Comparison of ENCODE assay signal across 1 cellular context in the genomic region with DNA sequence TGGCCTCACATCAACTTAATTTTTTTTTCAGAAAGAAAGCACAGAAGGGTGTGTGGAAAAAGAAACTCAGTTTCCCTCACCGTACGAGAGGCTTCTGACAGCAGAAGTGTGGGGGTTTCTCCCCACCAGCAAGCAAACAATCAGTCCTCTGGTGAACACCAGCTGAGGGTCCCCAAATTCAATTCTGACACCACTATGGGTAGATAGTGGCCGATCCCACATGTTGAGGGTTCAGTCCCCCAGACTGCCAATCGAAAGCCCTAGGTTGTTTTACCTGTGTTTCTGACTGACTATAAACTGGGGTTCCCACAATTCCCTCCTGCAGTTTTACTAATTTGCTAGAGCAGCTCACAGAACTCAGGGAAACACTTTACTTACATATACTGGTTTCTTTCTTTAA.
TF ChIP-seq lines count a peak whose summit lies in the region.

No MANE protein-coding gene starts in this region.

TF ChIP-seq in endothelial cell of umbilical vein, 7 proteins besides CTCF, POLR2A, EP300 and RAD21:
- TF ChIP-seq, protein P1, sequence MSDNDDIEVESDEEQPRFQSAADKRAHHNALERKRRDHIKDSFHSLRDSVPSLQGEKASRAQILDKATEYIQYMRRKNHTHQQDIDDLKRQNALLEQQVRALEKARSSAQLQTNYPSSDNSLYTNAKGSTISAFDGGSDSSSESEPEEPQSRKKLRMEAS (IDR thresholded peaks at IDR 0.05; ENCODE audit: insufficient read depth, insufficient read length) = no peak
- TF ChIP-seq FOS (IDR thresholded peaks at IDR 0.05; ENCODE audit: borderline replicate concordance, insufficient read depth, low read length) (no peak), POLR2AphosphoS5 (IDR thresholded peaks at IDR 0.05; ENCODE audit: insufficient read depth, low read depth, low read length) (no peak), JUN (IDR thresholded peaks at IDR 0.05; ENCODE audit: borderline replicate concordance, insufficient read depth, insufficient read length, low read depth) (no peak), EZH2 (IDR thresholded peaks at IDR 0.05; ENCODE audit: borderline replicate concordance, low read depth, low read length, severe bottlenecking) (no peak), MYC (IDR thresholded peaks at IDR 0.05; ENCODE audit: low read depth, low read length) (no peak), GATA2 (IDR thresholded peaks at IDR 0.05; ENCODE audit: insufficient read depth, insufficient read length, low read depth, low read length) (no peak)
